ENCODE assay signal across 11 cellular contexts in genomic region chr6:3325210-3325609, GRCh38.
DNase-seq lines count a peak whose midpoint lies in the region; TF ChIP-seq lines count a peak whose summit lies in the region.
"Had no signal": no experiment of that assay in that cellular context is flagged by ENCODE, and none has a peak within 500 bp of the region (broad histone marks: within the 10 kb centered on the region; RNA-seq: fewer than 3 reads in every experiment).

No MANE protein-coding gene starts in this region.

- no peak overlapping the region for H3K4me2 ChIP-seq in hepatocyte

- H3K4me3 ChIP-seq in hepatocyte (no peak overlapping the region), suprapubic skin (no peak overlapping the region)

- no peak overlapping the region for H2AFZ ChIP-seq in hepatocyte

- H3K9me3 ChIP-seq in hepatocyte (ENCODE audit: low read depth): no peaks in the 10 kb centered on the region
- H3K9me3 ChIP-seq in suprapubic skin: no peaks in the 10 kb centered on the region

- H3K79me2 ChIP-seq in hepatocyte: no peaks in the 10 kb centered on the region

- no peak for TF ChIP-seq POLR2A in suprapubic skin (IDR thresholded peaks at IDR 0.05)

- H3K9me2 ChIP-seq in hepatocyte (replicated peaks; ENCODE audit: insufficient read depth): no peaks in the 10 kb centered on the region

- no peaks in the 10 kb centered on the region for H4K20me1 ChIP-seq in hepatocyte (ENCODE audit: insufficient read depth, poor library complexity, severe bottlenecking)

- TF ChIP-seq EP300 in suprapubic skin (IDR thresholded peaks at IDR 0.05): no peak

- H3K27ac ChIP-seq in hepatocyte (peak overlapping the region; percentile 36), suprapubic skin (peak overlapping the region; percentile 42)
- H3K27ac ChIP-seq: 22Rv1 had no signal

- DNase-seq in DMS 273 (lab: John Stamatoyannopoulos, UW; ENCODE audit: unreplicated experiment) (peak; percentile 53), DMS 273 treated with DMSO at 0.1 percent for 48 hours (lab: John Stamatoyannopoulos, UW) (no peak), amniotic stem cell (lab: John Stamatoyannopoulos, UW) (peak; percentile 16), hepatocyte (ENCODE audit: low spot score) (no peak), suprapubic skin (ENCODE audit: low spot score in 2 of 2) (no peak), NCI-H1436 treated with DMSO at 0.1 percent for 48 hours (lab: John Stamatoyannopoulos, UW) (no peak), NCI-H345 treated with DMSO at 0.1 percent for 48 hours (lab: John Stamatoyannopoulos, UW; ENCODE audit: unreplicated experiment) (no peak), HuH-7.5 (ENCODE audit: low spot score) (no peak)
- DNase-seq: activated T-cell treated with anti-CD3 and anti-CD28 coated beads for 4 hours, NCI-H187 had no signal

- TF ChIP-seq CTCF in hepatocyte (IDR thresholded peaks at IDR 0.05; ENCODE audit: poor library complexity) (no peak), suprapubic skin (IDR thresholded peaks at IDR 0.05) (no peak)

- no peaks in the 10 kb centered on the region for H3K36me3 ChIP-seq in hepatocyte (replicated peaks; ENCODE audit: insufficient read depth, low read depth)
- H3K36me3 ChIP-seq in suprapubic skin: no peaks in the 10 kb centered on the region

- H3K27me3 ChIP-seq in hepatocyte (no peaks in the 10 kb centered on the region), suprapubic skin (no peaks in the 10 kb centered on the region)

- H3K4me1 ChIP-seq in hepatocyte (ENCODE audit: insufficient read depth) (peaks cover 7% of the 10 kb centered on the region), suprapubic skin (peaks cover 10% of the 10 kb centered on the region)

Comparison
In these comparisons a context has a peak if more than half of its experiments do, and no peak if none do; other contexts are left out.
1. DNase-seq: peak in DMS 273 (single experiment) and amniotic stem cell (single experiment); none in DMS 273 treated with DMSO at 0.1 percent for 48 hours (single experiment), hepatocyte (single experiment), suprapubic skin (0 of 2), NCI-H1436 treated with DMSO at 0.1 percent for 48 hours (single experiment), NCI-H345 treated with DMSO at 0.1 percent for 48 hours (single experiment) and HuH-7.5 (single experiment).